ENCODE assay signal across 9 cellular contexts in the genomic region with DNA sequence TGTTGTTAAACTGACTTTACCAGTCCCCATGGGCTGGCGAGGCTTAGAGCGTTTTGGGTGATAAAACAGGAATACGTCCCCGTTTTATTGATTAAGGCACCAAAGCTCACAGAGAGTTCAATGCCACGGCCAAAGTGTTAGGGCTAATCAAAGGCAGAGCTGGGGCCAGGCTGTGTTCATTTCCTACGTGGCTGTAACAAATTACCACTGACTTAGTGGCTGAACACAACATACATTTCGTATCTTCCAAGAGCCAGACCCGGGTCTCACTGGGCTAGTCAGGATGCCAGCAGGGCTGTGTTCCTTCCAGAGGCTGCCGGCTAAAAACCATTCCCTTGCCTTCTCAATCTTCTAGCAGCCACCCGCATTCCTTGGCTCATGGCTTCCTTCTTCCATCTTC.
"Had no signal": no experiment of that assay in that cellular context is flagged by ENCODE, and none has a peak within 500 bp of the region (broad histone marks: within the 10 kb centered on the region; RNA-seq: fewer than 3 reads in every experiment).

No MANE protein-coding gene starts in this region.

- DNase-seq: GM23248, GOT3, H7, HFFc6 had no signal

- H3K9me3 Mint-ChIP-seq: HFFc6 had no signal

- H2AFZ ChIP-seq: GM23248 had no signal

- H3K36me3 ChIP-seq: HAP-1 had no signal

- H3K27ac Mint-ChIP-seq: HFFc6, IgD-negative memory B cell had no signal

- H3K4me1 Mint-ChIP-seq: IgD-negative memory B cell had no signal

- H3K9ac ChIP-seq: GM23248 had no signal

- H3K4me3 ChIP-seq: GM23248, HAP-1 had no signal

- ATAC-seq: HCT116, HepG2 had no signal

- H3K4me3 Mint-ChIP-seq: HFFc6 had no signal

- H3K27ac ChIP-seq: GM23248, HL-60 had no signal

- H3K9me3 ChIP-seq: HAP-1 had no signal
